Comparison of ENCODE assay signal across 8 cellular contexts in the genomic region with DNA sequence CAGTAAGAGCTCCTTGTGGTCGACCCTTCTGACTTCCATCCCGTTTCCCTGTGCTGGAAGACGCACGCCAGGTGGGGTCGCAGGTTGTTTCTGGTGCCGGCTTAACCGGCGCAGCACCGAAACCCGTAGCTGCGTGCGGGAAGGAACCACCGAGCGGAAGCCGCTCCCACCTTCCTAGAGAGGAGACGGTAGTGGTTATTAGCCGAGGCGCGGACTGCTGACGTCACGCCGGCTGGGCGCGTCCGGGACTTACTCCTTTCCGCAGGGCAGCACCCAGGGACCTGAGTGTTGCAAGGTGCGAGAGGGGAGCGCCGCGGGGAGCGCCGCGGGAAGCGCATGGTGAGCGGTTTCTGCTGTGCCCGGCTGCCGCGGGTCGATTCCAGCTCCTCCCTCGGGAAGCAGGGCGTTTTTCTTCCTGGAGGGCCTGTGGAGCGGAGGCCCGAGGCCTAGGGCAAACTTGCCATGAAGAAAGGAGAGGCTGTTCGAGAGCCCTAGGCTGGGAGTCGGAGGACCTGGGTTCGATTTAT.
DNase-seq lines count a peak whose midpoint lies in the region; ATAC-seq, FAIRE-seq and TF ChIP-seq lines count a peak whose summit lies in the region.

TSS of gene ZNF501 (plus strand) at position 252 of the 527 bp plus-strand sequence. CDS start 4,787 bp downstream, outside the sequence.

- peak; percentile 70 for ATAC-seq in GM21515 (IDR thresholded peaks at IDR 0.05; ENCODE audit: unreplicated experiment)

- H3K36me3 ChIP-seq in MM.1S (replicated peaks; ENCODE audit: insufficient read depth, low read length) (peaks cover 4% of the 10 kb centered on the region), rectal smooth muscle tissue (ENCODE audit: control insufficient read depth, insufficient read depth, low read length) (peaks cover 4% of the 10 kb centered on the region)

- H3K4me1 ChIP-seq in MM.1S (ENCODE audit: low read length) (0 out of 2 replicates have a peak, but pooled peaks cover 3% of the 10 kb centered on the region), rectal smooth muscle tissue (ENCODE audit: control insufficient read depth, insufficient read depth, low read length) (no peaks in the 10 kb centered on the region)

- H4K20me1 ChIP-seq in MM.1S (ENCODE audit: insufficient read depth, low read length), result no peaks in the 10 kb centered on the region

- DNase-seq in COLO829 (ENCODE audit: low spot score) (peak; percentile 68), MM.1S (peak; percentile 93), astrocyte of the hippocampus (ENCODE audit: low read depth, low spot score) (peak; percentile 94), hippocampal formation (lab: John Stamatoyannopoulos, UW) (peak; percentile 47 to 72), urothelium cell line (ENCODE audit: low spot score) (peak; percentile 96)
- DNase-seq in T-helper 2 cell treated with Interferon-gamma antibody and Interleukin-4, amounts not matched to agents 5 μg/mL and 100 μg/mL, for 36 hours (ENCODE audit: low spot score), result peak; percentile 78

- peak within 1 kb of the TSS; percentile 79 for H3K27ac Mint-ChIP-seq in T-helper 2 cell treated with Interferon-gamma antibody and Interleukin-4, amounts not matched to agents 5 μg/mL and 100 μg/mL, for 36 hours

- TF ChIP-seq CTCF in MM.1S (IDR thresholded peaks at IDR 0.05; ENCODE audit: low read length), result no peak

- peak within 1 kb of the TSS; percentile 95 for H3K4me3 Mint-ChIP-seq in T-helper 2 cell treated with Interferon-gamma antibody and Interleukin-4, amounts not matched to agents 5 μg/mL and 100 μg/mL, for 36 hours

- H3K79me2 ChIP-seq in MM.1S (ENCODE audit: low read length), result no peaks in the 10 kb centered on the region

- H3K4me3 ChIP-seq in MM.1S (ENCODE audit: low read length) (peak within 1 kb of the TSS; percentile 86), rectal smooth muscle tissue (ENCODE audit: low read length) (peak within 1 kb of the TSS; percentile 94)

- no peaks in the 10 kb centered on the region for H3K9me3 ChIP-seq in MM.1S (replicated peaks; ENCODE audit: insufficient read depth, low read length)

- H2AFZ ChIP-seq in MM.1S (ENCODE audit: low read length), result peak within 1 kb of the TSS; percentile 97

- no peaks in the 10 kb centered on the region for H3K9me2 ChIP-seq in MM.1S (replicated peaks; ENCODE audit: insufficient read depth, low read length)

- peak within 1 kb of the TSS; percentile 57 for H3K9ac ChIP-seq in MM.1S (ENCODE audit: low read length)
- peak within 1 kb of the TSS; percentile 80 for H3K9ac ChIP-seq in rectal smooth muscle tissue (ENCODE audit: low read length)

- no peaks in the 10 kb centered on the region for H3K27me3 ChIP-seq in MM.1S (replicated peaks; ENCODE audit: insufficient read depth, low read length)
- no peaks in the 10 kb centered on the region for H3K27me3 ChIP-seq in rectal smooth muscle tissue (ENCODE audit: control insufficient read depth, insufficient read depth, low read length)

- H3K9me3 Mint-ChIP-seq in T-helper 2 cell treated with Interferon-gamma antibody and Interleukin-4, amounts not matched to agents 5 μg/mL and 100 μg/mL, for 36 hours, result peaks cover 84% of the 10 kb centered on the region

- H3K27ac ChIP-seq in MM.1S (ENCODE audit: low read length), result peak within 1 kb of the TSS; percentile 10; the same call in 1 of the 2 replicates
- H3K27ac ChIP-seq in rectal smooth muscle tissue (ENCODE audit: low read depth, low read length), result peak within 1 kb of the TSS; percentile 52

- H3K27me3 Mint-ChIP-seq in T-helper 2 cell treated with Interferon-gamma antibody and Interleukin-4, amounts not matched to agents 5 μg/mL and 100 μg/mL, for 36 hours (ENCODE audit: low read depth), result no peaks in the 10 kb centered on the region

- peaks cover 8% of the 10 kb centered on the region for H3K4me1 Mint-ChIP-seq in T-helper 2 cell treated with Interferon-gamma antibody and Interleukin-4, amounts not matched to agents 5 μg/mL and 100 μg/mL, for 36 hours (ENCODE audit: low read depth)

- peak within 1 kb of the TSS; percentile 68 for H3K4me2 ChIP-seq in MM.1S (ENCODE audit: low read depth, low read length)

- peak; percentile 55 for FAIRE-seq in urothelium cell line (lab: Jason Lieb, UNC)

- H3F3A ChIP-seq in MM.1S (ENCODE audit: insufficient read depth, low read length), result no peaks in the 10 kb centered on the region

- peaks cover 42% of the 10 kb centered on the region for H3K36me3 Mint-ChIP-seq in T-helper 2 cell treated with Interferon-gamma antibody and Interleukin-4, amounts not matched to agents 5 μg/mL and 100 μg/mL, for 36 hours (ENCODE audit: low read depth)

Comparison
In these comparisons a context has a peak if more than half of its experiments do, and no peak if none do; other contexts are left out.
1. Peak in every context shown above with its lines: DNase-seq, ATAC-seq, H3K4me3 ChIP-seq and H3K27ac ChIP-seq.